ENCODE assay signal across 10 cellular contexts in the genomic region with DNA sequence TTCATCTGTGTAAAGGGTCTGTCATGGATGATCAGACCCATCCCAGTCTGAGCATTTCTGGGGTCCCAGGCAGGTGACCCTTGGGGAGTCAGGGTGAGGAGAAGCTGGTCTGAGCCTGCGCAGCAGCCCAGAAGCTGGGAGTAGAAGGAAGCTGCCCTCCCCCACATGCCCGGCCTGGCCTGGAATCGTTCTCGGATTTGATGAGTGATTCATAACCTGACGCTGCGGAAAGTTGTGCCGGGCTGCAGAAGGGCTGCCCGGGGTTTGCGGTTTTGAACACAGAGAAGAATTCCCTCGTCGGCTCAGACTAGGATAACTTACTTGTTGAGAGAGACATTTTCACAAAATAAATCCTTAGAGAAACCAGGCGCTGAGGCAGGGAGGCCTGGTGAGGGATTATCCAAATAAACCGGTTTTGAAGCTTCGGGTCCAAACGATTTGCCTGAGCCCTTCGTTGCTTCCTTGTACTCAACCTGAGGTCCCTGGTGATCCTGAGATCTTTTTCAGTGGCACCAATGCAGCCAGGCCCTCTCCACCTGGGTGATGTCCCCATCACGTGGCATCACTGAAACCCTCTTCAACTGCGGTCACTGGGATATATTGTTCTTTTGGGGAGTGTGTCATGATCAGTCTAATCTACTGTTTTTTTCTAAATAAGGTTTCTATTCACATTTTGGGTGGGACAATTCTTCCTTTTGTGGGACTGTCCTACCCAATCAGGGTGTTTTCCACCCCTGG. TPM values are rescaled to one million over a fixed set of nuclear protein-coding genes. Genes with fewer than 3 reads are reported as not detected.
DNase-seq lines count a peak whose midpoint lies in the region; ATAC-seq, FAIRE-seq and TF ChIP-seq lines count a peak whose summit lies in the region.
"Had no signal": no experiment of that assay in that cellular context is flagged by ENCODE, and none has a peak within 500 bp of the region (broad histone marks: within the 10 kb centered on the region; RNA-seq: fewer than 3 reads in every experiment).

No MANE protein-coding gene starts in this region.

- DNase-seq in GM03348 (ENCODE audit: low spot score): peak; percentile 96
- DNase-seq in SJSA1 (ENCODE audit: low read depth in 1 of 2, low spot score in 2 of 2): peak; percentile 91 to 95
- peak; percentile 93 for DNase-seq in fibroblast of the aortic adventitia (ENCODE audit: low read depth)
- DNase-seq in sciatic nerve (ENCODE audit: low spot score): peak; percentile 85
- DNase-seq in kidney: no peak
- no peak for DNase-seq in NCI-H1105 (lab: John Stamatoyannopoulos, UW)
- DNase-seq: activated CD4-positive, alpha-beta T cell treated with anti-CD3 and anti-CD28 coated beads for 36 hours; DMS53 had no signal

- H3K36me3 ChIP-seq in SJSA1 (no peaks in the 10 kb centered on the region), kidney (ENCODE audit: control insufficient read depth in 1 of 2, insufficient read depth in 2 of 2, low read length in 2 of 2) (no peaks in the 10 kb centered on the region)

- H3K27me3 ChIP-seq in SJSA1 (replicated peaks): no peaks in the 10 kb centered on the region

- intact Hi-C loops in sciatic nerve (cut with DNase I): no loop called here
- intact Hi-C loops in kidney (cut with DNase I): no loop called here

- H3K9me3 ChIP-seq in SJSA1 (replicated peaks): no peaks in the 10 kb centered on the region
- H3K9me3 ChIP-seq in kidney (ENCODE audit: control insufficient read depth in 1 of 2, low read length in 2 of 2): no peaks in the 10 kb centered on the region

- ATAC-seq in sciatic nerve (peak; percentile 85), GM18870 (IDR thresholded peaks at IDR 0.05; ENCODE audit: unreplicated experiment) (no peak), GM18517 (IDR thresholded peaks at IDR 0.05; ENCODE audit: unreplicated experiment) (no peak)
- ATAC-seq: activated CD4-positive, alpha-beta T cell treated with anti-CD3 and anti-CD28 coated beads for 36 hours had no signal

- H3K4me3 ChIP-seq in SJSA1 (no peak overlapping the region), fibroblast of the aortic adventitia (ENCODE audit: low read depth, low read length) (no peak overlapping the region), kidney (ENCODE audit: low read length in 2 of 2) (no peak overlapping the region)

- H3K27ac ChIP-seq in SJSA1 (peak overlapping the region; percentile 53), kidney (ENCODE audit: low read depth in 2 of 2, low read length in 2 of 2) (no peak overlapping the region)

- FAIRE-seq in kidney (lab: Jason Lieb, UNC): no peak

- H3K4me1 ChIP-seq in SJSA1 (replicated peaks) (peaks cover 46% of the 10 kb centered on the region), kidney (ENCODE audit: control insufficient read depth in 1 of 2, insufficient read depth in 1 of 2, low read depth in 1 of 2, low read length in 2 of 2) (no peaks in the 10 kb centered on the region)

- no peak overlapping the region for H3K9ac ChIP-seq in kidney (ENCODE audit: low read length in 2 of 2)

- TF ChIP-seq CTCF in fibroblast of the aortic adventitia (IDR thresholded peaks at IDR 0.05; ENCODE audit: insufficient read depth, low read length): no peak
- TF ChIP-seq CTCF in kidney (IDR thresholded peaks at IDR 0.05; ENCODE audit: borderline replicate concordance, extremely low read depth, insufficient read depth): no peak

RNA-seq across cellular contexts. Expression of a gene that starts 29.2 kb away (rescaled TPM):
- total RNA-seq in SJSA1 (2014; rRNA removed; shearing (Covaris generic)): 3.6 and 4.3 TPM in 2 replicates
- total RNA-seq in fibroblast of the aortic adventitia (ENCODE audit: low replicate concordance) (3.8 and 24.9 TPM in 2 replicates), sciatic nerve (22.6 TPM), kidney (9.5 TPM)
- polyA plus RNA-seq in kidney (ENCODE audit: insufficient read depth, low read depth, low replicate concordance): 3.0 TPM
- total RNA-seq: activated CD4-positive, alpha-beta T cell treated with anti-CD3 and anti-CD28 coated beads for 36 hours had no signal

Comparison
In these comparisons a context has a peak if more than half of its experiments do, and no peak if none do; other contexts are left out.
1. DNase-seq: peak in GM03348 (single experiment), SJSA1 (2 of 2), fibroblast of the aortic adventitia (single experiment) and sciatic nerve (single experiment); none in kidney (single experiment) and NCI-H1105 (single experiment).